Comparison of ENCODE assay signal across 1 cellular context in genomic region chrX:106935175-106935574, GRCh38.
TF ChIP-seq lines count a peak whose summit lies in the region.

No MANE protein-coding gene starts in this region.

TF ChIP-seq in A549, 52 proteins besides CTCF, POLR2A, EP300 and RAD21 (continued from another document):
- no peak for TF ChIP-seq E2F6 (IDR thresholded peaks at IDR 0.05; ENCODE audit: borderline replicate concordance, low read depth)
- TF ChIP-seq PHF8 (IDR thresholded peaks at IDR 0.05; ENCODE audit: borderline replicate concordance, low read depth), result no peak
- TF ChIP-seq HDAC2 (IDR thresholded peaks at IDR 0.05), result no peak
- TF ChIP-seq BHLHE40 (IDR thresholded peaks at IDR 0.05; ENCODE audit: low read depth, low read length), result no peak
- TF ChIP-seq, protein P1, sequence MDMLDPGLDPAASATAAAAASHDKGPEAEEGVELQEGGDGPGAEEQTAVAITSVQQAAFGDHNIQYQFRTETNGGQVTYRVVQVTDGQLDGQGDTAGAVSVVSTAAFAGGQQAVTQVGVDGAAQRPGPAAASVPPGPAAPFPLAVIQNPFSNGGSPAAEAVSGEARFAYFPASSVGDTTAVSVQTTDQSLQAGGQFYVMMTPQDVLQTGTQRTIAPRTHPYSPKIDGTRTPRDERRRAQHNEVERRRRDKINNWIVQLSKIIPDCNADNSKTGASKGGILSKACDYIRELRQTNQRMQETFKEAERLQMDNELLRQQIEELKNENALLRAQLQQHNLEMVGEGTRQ (IDR thresholded peaks at IDR 0.05), result no peak
- TF ChIP-seq, protein P2, sequence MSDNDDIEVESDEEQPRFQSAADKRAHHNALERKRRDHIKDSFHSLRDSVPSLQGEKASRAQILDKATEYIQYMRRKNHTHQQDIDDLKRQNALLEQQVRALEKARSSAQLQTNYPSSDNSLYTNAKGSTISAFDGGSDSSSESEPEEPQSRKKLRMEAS (IDR thresholded peaks at IDR 0.05), result no peak
- TF ChIP-seq CHD4 (IDR thresholded peaks at IDR 0.05; ENCODE audit: borderline replicate concordance), result no peak
- no peak for TF ChIP-seq HEYL (CRISPR knock-in tag; IDR thresholded peaks at IDR 0.05)
- no peak for TF ChIP-seq ZFP36 (IDR thresholded peaks at IDR 0.05; ENCODE audit: borderline replicate concordance, partially characterized antibody)
- TF ChIP-seq CEBPB (IDR thresholded peaks at IDR 0.05), result peak; percentile 28 to 54; a peak in 3 of 4 replicates
- TF ChIP-seq ESRRA (IDR thresholded peaks at IDR 0.05; ENCODE audit: borderline replicate concordance, low read length), result no peak
- TF ChIP-seq REST (IDR thresholded peaks at IDR 0.05), result no peak
- no peak for TF ChIP-seq NR3C1 (IDR thresholded peaks at IDR 0.05)
- TF ChIP-seq CBX2 (IDR thresholded peaks at IDR 0.05; ENCODE audit: borderline replicate concordance, low read depth), result no peak
- TF ChIP-seq HOXB5 (CRISPR knock-in tag; IDR thresholded peaks at IDR 0.05), result no peak
- TF ChIP-seq HOXB13 (CRISPR knock-in tag; IDR thresholded peaks at IDR 0.05; ENCODE audit: low read depth), result no peak
- TF ChIP-seq FOXS1 (CRISPR knock-in tag; IDR thresholded peaks at IDR 0.05), result no peak
- TF ChIP-seq SREBF2 (IDR thresholded peaks at IDR 0.05), result no peak
- TF ChIP-seq MYC (IDR thresholded peaks at IDR 0.05; ENCODE audit: borderline replicate concordance, low read length), result no peak
- no peak for TF ChIP-seq POLR2AphosphoS2 (conservative IDR thresholded peaks at IDR 0.05; ENCODE audit: low read length)
- no peak for TF ChIP-seq TFCP2L1 (CRISPR knock-in tag; IDR thresholded peaks at IDR 0.05)
- no peak for TF ChIP-seq TP53 (CRISPR knock-in tag; IDR thresholded peaks at IDR 0.05)
- TF ChIP-seq RFX5 (IDR thresholded peaks at IDR 0.05), result no peak
- TF ChIP-seq HOXA7 (CRISPR knock-in tag; IDR thresholded peaks at IDR 0.05), result no peak
- TF ChIP-seq, protein P3, sequence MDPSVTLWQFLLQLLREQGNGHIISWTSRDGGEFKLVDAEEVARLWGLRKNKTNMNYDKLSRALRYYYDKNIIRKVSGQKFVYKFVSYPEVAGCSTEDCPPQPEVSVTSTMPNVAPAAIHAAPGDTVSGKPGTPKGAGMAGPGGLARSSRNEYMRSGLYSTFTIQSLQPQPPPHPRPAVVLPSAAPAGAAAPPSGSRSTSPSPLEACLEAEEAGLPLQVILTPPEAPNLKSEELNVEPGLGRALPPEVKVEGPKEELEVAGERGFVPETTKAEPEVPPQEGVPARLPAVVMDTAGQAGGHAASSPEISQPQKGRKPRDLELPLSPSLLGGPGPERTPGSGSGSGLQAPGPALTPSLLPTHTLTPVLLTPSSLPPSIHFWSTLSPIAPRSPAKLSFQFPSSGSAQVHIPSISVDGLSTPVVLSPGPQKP (IDR thresholded peaks at IDR 0.05; ENCODE audit: low read depth, low read length), result no peak
- TF ChIP-seq SMC3 (IDR thresholded peaks at IDR 0.05), result 0 out of 3 replicates have a peak, but pooled peaks have one; percentile 6
- no peak for TF ChIP-seq RARB (CRISPR knock-in tag; IDR thresholded peaks at IDR 0.05)
TF ChIP-seq in A549: peak in this region for 5.
